ENCODE assay signal across 10 cellular contexts in the genomic region with DNA sequence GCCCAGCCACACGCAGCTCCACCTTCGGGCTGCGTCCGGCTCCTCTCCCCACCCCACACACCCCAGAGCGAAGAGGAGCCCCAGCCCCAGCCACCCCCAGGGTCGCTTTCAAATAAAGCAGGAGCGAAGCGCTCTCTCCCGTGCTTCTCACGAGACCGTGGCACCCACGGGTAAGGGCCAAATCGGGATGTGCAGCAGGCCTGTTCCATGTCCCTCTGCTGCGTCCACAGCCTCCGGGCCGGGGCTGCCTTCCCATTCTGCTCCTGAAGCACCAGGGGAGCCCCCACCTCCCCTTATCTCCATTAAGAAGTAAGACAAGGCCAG. TPM values are rescaled to one million over a fixed set of nuclear protein-coding genes. Genes with fewer than 3 reads are reported as not detected.
"Had no signal": no experiment of that assay in that cellular context is flagged by ENCODE, and none has a peak within 500 bp of the region (broad histone marks: within the 10 kb centered on the region; RNA-seq: fewer than 3 reads in every experiment).

No MANE protein-coding gene starts in this region.

- H3K4me3 Mint-ChIP-seq: IgD-negative memory B cell had no signal

- H3K9ac ChIP-seq: KMS-11 had no signal

- H3K36me3 Mint-ChIP-seq: IgD-negative memory B cell had no signal

- H3K27ac Mint-ChIP-seq: IgD-negative memory B cell had no signal

- ATAC-seq: HepG2, K562 had no signal

- DNase-seq: IMR-90, KBM-7, KG1 had no signal

- H3K27me3 Mint-ChIP-seq: IgD-negative memory B cell had no signal

- H3K27ac ChIP-seq: HL-60, KMS-11 had no signal

- H3K4me1 Mint-ChIP-seq: IgD-negative memory B cell had no signal

- H3K4me2 ChIP-seq: KMS-11 had no signal

- H3K4me3 ChIP-seq: K562 had no signal

RNA-seq across cellular contexts. Expression of a gene that starts 59.8 kb away (rescaled TPM):
- total RNA-seq: HepG2, HT-29, HT1080, IMR-90 had no signal
- polyA plus RNA-seq: HepG2, IgD-negative memory B cell, IMR-90, K562 had no signal
